Comparison of ENCODE assay signal across 26 cellular contexts in genomic region chr11:10699072-10699471, GRCh38. TPM values are rescaled to one million over a fixed set of nuclear protein-coding genes. Genes with fewer than 3 reads are reported as not detected.
DNase-seq lines count a peak whose midpoint lies in the region; ATAC-seq and TF ChIP-seq lines count a peak whose summit lies in the region.
"Had no signal": no experiment of that assay in that cellular context is flagged by ENCODE, and none has a peak within 500 bp of the region (broad histone marks: within the 10 kb centered on the region; RNA-seq: fewer than 3 reads in every experiment).

No MANE protein-coding gene starts in this region.

- CTCF ChIA-PET in IMR-90 (lab: Yijun Ruan, JAX), result interaction anchor here (0.6 kb wide), 1 partner anchor 509 kb away, joined by 3 read pairs; no protein-coding TSS in a partner anchor
- CTCF ChIA-PET in CD8-positive, alpha-beta T cell (lab: Charles Lee), result no interaction called here

- POLR2A ChIA-PET in IMR-90 (lab: Charles Lee; ENCODE audit: unreplicated experiment), result no interaction called here
- POLR2A ChIA-PET in CD8-positive, alpha-beta T cell (lab: Charles Lee), result no interaction called here

- intact Hi-C loops in IMR-90 (cut with micrococcal nuclease), result loop anchor here (2.0 kb wide), 1 partner anchor 16 kb away; no protein-coding TSS in a partner anchor
- intact Hi-C loops in CD8-positive, alpha-beta T cell (cut with DNase I, micrococcal nuclease), result no loop called here

- H4K5ac ChIP-seq in IMR-90 (ENCODE audit: low read depth, low read length), result no peak overlapping the region

- H3K4me1 ChIP-seq in IMR-90 (ENCODE audit: control insufficient read depth, insufficient read depth, low read length), result peaks cover 16% of the 10 kb centered on the region
- no peaks in the 10 kb centered on the region for H3K4me1 ChIP-seq in CD8-positive, alpha-beta T cell (ENCODE audit: insufficient read depth, low read length)
- H3K4me1 ChIP-seq: BE2C had no signal

- no peak overlapping the region for H2BK120ac ChIP-seq in IMR-90 (ENCODE audit: low read depth, low read length)

- no peak overlapping the region for H3K4me2 ChIP-seq in IMR-90 (ENCODE audit: low read depth, low read length)
- H3K4me2 ChIP-seq: GM23338 had no signal

- peaks cover 0 to 7% of the 10 kb centered on the region in 2 experiments; a peak in 1 of 4 replicates for H3K79me1 ChIP-seq in IMR-90 (ENCODE audit: low read depth in 1 of 2, low read length in 2 of 2)

- H3K4ac ChIP-seq in IMR-90 (ENCODE audit: low read depth, low read length), result no peak overlapping the region

- ATAC-seq in IMR-90 (ENCODE audit: low read depth), result no peak
- ATAC-seq in HG02973 (IDR thresholded peaks at IDR 0.05; ENCODE audit: unreplicated experiment), result no peak
- no peak for ATAC-seq in GM21423 (IDR thresholded peaks at IDR 0.05; ENCODE audit: unreplicated experiment)
- no peak for ATAC-seq in CD8-positive, alpha-beta T cell
- ATAC-seq: GM23338, PC-3, Right ventricle myocardium inferior had no signal

- H2AK5ac ChIP-seq in IMR-90 (ENCODE audit: low read depth, low read length), result no peak overlapping the region

- WGBS in IMR-90 (ENCODE audit: extremely low coverage in 2 of 2, insufficient read length in 1 of 2), 2 experiments, result no CpG with 5 or more reads among the region's 3 CpGs

- no peaks in the 10 kb centered on the region for H3K36me3 Mint-ChIP-seq in CD8-positive, alpha-beta T cell
- H3K36me3 Mint-ChIP-seq: CD14-positive monocyte had no signal

- H2BK5ac ChIP-seq in IMR-90 (ENCODE audit: low read depth, low read length, poor library complexity, severe bottlenecking), result no peak overlapping the region

- DNase-seq in IMR-90, result no peak
- no peak for DNase-seq in coronary artery (ENCODE audit: low spot score)
- peak; percentile 69 for DNase-seq in fibroblast of peridontal ligament (ENCODE audit: extremely low read depth)
- no peak for DNase-seq in CD8-positive, alpha-beta T cell
- no peak for DNase-seq in germinal center (ENCODE audit: low spot score)
- DNase-seq: BE2C; Calu3; DMS79 treated with DMSO at 0.1 percent for 48 hours; H9; HFFc6; NCI-H1092; NCI-H1436; NCI-H1930; NCI-H2107; NCI-H446; NCI-H524 treated with DMSO at 0.1 percent for 48 hours; NCI-H774; NK-92 treated with Interleukin-12 subunit alpha and Interleukin-12 subunit beta, amount 100 ng/mL, for 24 hours; PC-3 had no signal

- H3K18ac ChIP-seq in IMR-90 (ENCODE audit: low read depth, low read length), result no peak overlapping the region

- no peak overlapping the region for H3K23ac ChIP-seq in IMR-90 (ENCODE audit: low read depth, low read length)

- no peaks in the 10 kb centered on the region for H4K20me1 ChIP-seq in IMR-90 (ENCODE audit: insufficient read depth, low read length)

- no peak overlapping the region for H3K14ac ChIP-seq in IMR-90 (replicated peaks; ENCODE audit: low read depth, low read length)

- BruUV-seq in IMR-90 (replicated peaks; lab: Mats Ljungman, UMichigan), result no TSS peak

- no peak overlapping the region for H4K8ac ChIP-seq in IMR-90 (ENCODE audit: low read depth in 2 of 2, low read length in 2 of 2)

- H3K27ac Mint-ChIP-seq in CD8-positive, alpha-beta T cell, result no peak overlapping the region
- H3K27ac Mint-ChIP-seq: GM23338, H9, HFFc6, IgD-negative memory B cell had no signal

- no peak overlapping the region for H3K4me3 Mint-ChIP-seq in CD8-positive, alpha-beta T cell
- H3K4me3 Mint-ChIP-seq: CD14-positive monocyte, GM23338, H9, HFFc6 had no signal

- H2AK9ac ChIP-seq in IMR-90 (replicated peaks; ENCODE audit: low read depth, low read length, poor library complexity), result no peak overlapping the region

- H2AFZ ChIP-seq in IMR-90 (replicated peaks; ENCODE audit: low read length, poor library complexity), result no peak overlapping the region
- H2AFZ ChIP-seq: GM23338 had no signal

- no peaks in the 10 kb centered on the region for H3K4me1 Mint-ChIP-seq in CD8-positive, alpha-beta T cell (ENCODE audit: low read depth)

- H3K9me3 ChIP-seq in IMR-90 (ENCODE audit: control insufficient read depth, insufficient read depth, low read length), result peaks cover 3% of the 10 kb centered on the region; the same call in 1 of the 2 replicates
- no peaks in the 10 kb centered on the region for H3K9me3 ChIP-seq in CD8-positive, alpha-beta T cell (ENCODE audit: low read length)
- H3K9me3 ChIP-seq: BE2C, SJSA1 had no signal

- no peaks in the 10 kb centered on the region for H3K27me3 ChIP-seq in IMR-90 (ENCODE audit: control insufficient read depth, insufficient read depth, low read length)
- no peaks in the 10 kb centered on the region for H3K27me3 ChIP-seq in CD8-positive, alpha-beta T cell (ENCODE audit: insufficient read depth, low read length)
- H3K27me3 ChIP-seq: BE2C, SJSA1 had no signal

- H3K27ac ChIP-seq in IMR-90 (ENCODE audit: insufficient read depth, low read length), result no peak overlapping the region
- H3K27ac ChIP-seq in coronary artery, result peak overlapping the region; percentile 97 to 99
- no peak overlapping the region for H3K27ac ChIP-seq in CD8-positive, alpha-beta T cell (ENCODE audit: low read depth, low read length)
- H3K27ac ChIP-seq: SJSA1 had no signal

- no peak overlapping the region for H4K91ac ChIP-seq in IMR-90 (ENCODE audit: insufficient read depth, low read depth, low read length)

- peaks cover 6% of the 10 kb centered on the region for H3K27me3 Mint-ChIP-seq in CD8-positive, alpha-beta T cell (ENCODE audit: low read depth)

- H3K36me3 ChIP-seq in IMR-90 (ENCODE audit: control insufficient read depth, insufficient read depth, low read length), result no peaks in the 10 kb centered on the region
- no peaks in the 10 kb centered on the region for H3K36me3 ChIP-seq in CD8-positive, alpha-beta T cell (ENCODE audit: insufficient read depth, low read length)
- H3K36me3 ChIP-seq: BE2C, SJSA1 had no signal

- dilution Hi-C loops in IMR-90 (cut with HindIII; ENCODE audit: low sequenced_read_pairs, unreplicated experiment), result no loop called here

- TF ChIP-seq RAD21 in IMR-90 (IDR thresholded peaks at IDR 0.05; ENCODE audit: low read length), result no peak

- peaks cover 18% of the 10 kb centered on the region for H3K9me1 ChIP-seq in IMR-90 (ENCODE audit: insufficient read depth, low read length)

- TF ChIP-seq POLR2A in IMR-90 (IDR thresholded peaks at IDR 0.05; ENCODE audit: low read depth, low read length), result no peak

- H3K4me3 ChIP-seq in IMR-90 (ENCODE audit: insufficient read depth, low read depth, low read length), result no peak overlapping the region
- no peak overlapping the region for H3K4me3 ChIP-seq in coronary artery
- no peak overlapping the region for H3K4me3 ChIP-seq in CD8-positive, alpha-beta T cell (ENCODE audit: low read depth, low read length)
- H3K4me3 ChIP-seq: GM23338, SJSA1 had no signal

- no peak overlapping the region for H2BK15ac ChIP-seq in IMR-90 (ENCODE audit: low read depth, low read length)

- no peak overlapping the region for H2BK20ac ChIP-seq in IMR-90 (ENCODE audit: low read depth, low read length)

- no peak overlapping the region for H3K9ac ChIP-seq in IMR-90 (ENCODE audit: low read depth, low read length)

- H3K56ac ChIP-seq in IMR-90 (ENCODE audit: extremely low read depth, insufficient read depth, low read length), result no peak overlapping the region

- TF ChIP-seq CTCF in IMR-90 (conservative IDR thresholded peaks at IDR 0.05; ENCODE audit: low read depth, low read length) (no peak), coronary artery (IDR thresholded peaks at IDR 0.05) (no peak)
- TF ChIP-seq CTCF in CD8-positive, alpha-beta T cell (IDR thresholded peaks at IDR 0.05), result no peak

- in situ Hi-C loops in IMR-90 (cut with MboI; ENCODE audit: low sequenced_read_pairs), result no loop called here

- H3K9me3 Mint-ChIP-seq in CD8-positive, alpha-beta T cell, result no peaks in the 10 kb centered on the region

TF ChIP-seq in IMR-90, 13 proteins besides CTCF, POLR2A, EP300 and RAD21:
- TF ChIP-seq CHD1 (IDR thresholded peaks at IDR 0.05; ENCODE audit: low read depth, low read length) (no peak), MAZ (IDR thresholded peaks at IDR 0.05; ENCODE audit: borderline replicate concordance, low read depth, low read length) (no peak), CEBPB (IDR thresholded peaks at IDR 0.05; ENCODE audit: low read depth, low read length) (peak; percentile 49)

RNA-seq across cellular contexts. Expression of gene IRAG1, which starts 5.5 kb away (rescaled TPM):
- 21.1 and 25.8 TPM in 2 replicates for total RNA-seq in IMR-90 (2012; rRNA removed)
- polyA plus RNA-seq in IMR-90 (2012; rRNA removed), result 17.6 and 19.4 TPM in 2 replicates
- 8.5 and 8.6 TPM in 2 replicates for polyA plus RNA-seq in IMR-90 (2012; cell fraction: cytosol; rRNA removed)
- 37.6 and 104 TPM in 2 replicates for polyA plus RNA-seq in IMR-90 (2012; cell fraction: nucleus; rRNA removed; ENCODE audit: low replicate concordance)
- total RNA-seq in CD8-positive, alpha-beta T cell, result not detected
- total RNA-seq: Calu3, PC-3 had no signal

RNA-seq across cellular contexts. Expression of gene CTR9, which starts 52.0 kb away (rescaled TPM):
- 37.1 and 38.3 TPM in 2 replicates for total RNA-seq in IMR-90 (2012; rRNA removed)
- polyA plus RNA-seq in IMR-90 (2012; rRNA removed), result 14.4 and 16.8 TPM in 2 replicates
- polyA plus RNA-seq in IMR-90 (2012; cell fraction: cytosol; rRNA removed), result 3.8 and 5.1 TPM in 2 replicates
- polyA plus RNA-seq in IMR-90 (2012; cell fraction: nucleus; rRNA removed; ENCODE audit: low replicate concordance), result 2.1 and 10.6 TPM in 2 replicates
- 10 to 100 TPM; 45.9 to 49.2 TPM for total RNA-seq in CD8-positive, alpha-beta T cell

Comparison
In these comparisons a context has a peak if more than half of its experiments do, and no peak if none do; other contexts are left out.
1. H3K27ac ChIP-seq: peak in coronary artery (2 of 2); none in IMR-90 (single experiment) and CD8-positive, alpha-beta T cell (single experiment).
2. RNA of gene IRAG1, which starts 5.5 kb away (total RNA-seq): 21.1 to 25.8 TPM in IMR-90; not detected in CD8-positive, alpha-beta T cell; every median in the first group is over 10 times any median in the second.